In genomic region chr3:25960776-25961175, GRCh38 we compare ENCODE assay signal across 19 cellular contexts.
DNase-seq lines count a peak whose midpoint lies in the region; ATAC-seq and TF ChIP-seq lines count a peak whose summit lies in the region.
"Had no signal": no experiment of that assay in that cellular context is flagged by ENCODE, and none has a peak within 500 bp of the region (broad histone marks: within the 10 kb centered on the region; RNA-seq: fewer than 3 reads in every experiment).

No MANE protein-coding gene starts in this region.

- no peaks in the 10 kb centered on the region for H3K79me2 ChIP-seq in GM23338 (replicated peaks; ENCODE audit: insufficient read depth)

- H3K4ac ChIP-seq in neuronal stem cell (ENCODE audit: low read length): no peak overlapping the region

- H3K27me3 ChIP-seq in GM23338 (ENCODE audit: insufficient read depth) (no peaks in the 10 kb centered on the region), neuronal stem cell (ENCODE audit: control insufficient read depth in 3 of 3, insufficient read depth in 3 of 3, low read depth in 1 of 3, low read length in 3 of 3) (no peaks in the 10 kb centered on the region)

- no peaks in the 10 kb centered on the region for H4K20me1 ChIP-seq in GM23338 (replicated peaks; ENCODE audit: insufficient read depth)

- no peak overlapping the region for H3K4me3 ChIP-seq in GM23338
- H3K4me3 ChIP-seq in neuronal stem cell (ENCODE audit: low read length in 2 of 2): no peak overlapping the region
- H3K4me3 ChIP-seq: A549, GM23248 had no signal

- H2BK5ac ChIP-seq in neuronal stem cell (ENCODE audit: low read length): no peak overlapping the region

- no peak overlapping the region for H2AK5ac ChIP-seq in neuronal stem cell (ENCODE audit: low read depth, low read length)

- no peak overlapping the region for H3K23ac ChIP-seq in neuronal stem cell (ENCODE audit: low read depth, low read length, poor library complexity)

- H2AFZ ChIP-seq in GM23338: 0 out of 2 replicates have a peak overlapping the region, but pooled peaks have one; percentile 48
- no peak overlapping the region for H2AFZ ChIP-seq in neuronal stem cell (ENCODE audit: low read length)
- H2AFZ ChIP-seq: GM23248 had no signal

- no peaks in the 10 kb centered on the region for H3F3A ChIP-seq in GM23338 (replicated peaks; ENCODE audit: low read depth)

- no peak overlapping the region for H3K9ac ChIP-seq in neuronal stem cell (ENCODE audit: low read depth, low read length, poor library complexity)
- H3K9ac ChIP-seq: GM23248 had no signal

- no peak overlapping the region for H3K27ac ChIP-seq in GM23338 (ENCODE audit: low read depth)
- H3K27ac ChIP-seq in neuronal stem cell (replicated peaks; ENCODE audit: low read length): no peak overlapping the region
- H3K27ac ChIP-seq: A549, GM23248 had no signal

- H4K91ac ChIP-seq in neuronal stem cell (ENCODE audit: low read depth, low read length, poor library complexity): no peak overlapping the region

- H2BK15ac ChIP-seq in neuronal stem cell (ENCODE audit: low read length): no peak overlapping the region

- H3K36me3 Mint-ChIP-seq in GM23338 (ENCODE audit: low read depth): no peaks in the 10 kb centered on the region
- H3K36me3 Mint-ChIP-seq: CD4-positive, alpha-beta memory T cell had no signal

- no peaks in the 10 kb centered on the region for H3K9me3 ChIP-seq in neuronal stem cell (replicated peaks in 1 of 2; ENCODE audit: control insufficient read depth in 2 of 2, insufficient read depth in 1 of 2, low read depth in 1 of 2, low read length in 2 of 2)
- H3K9me3 ChIP-seq: A549 had no signal

- no peaks in the 10 kb centered on the region for H3K9me3 Mint-ChIP-seq in GM23338
- H3K9me3 Mint-ChIP-seq: CD4-positive, alpha-beta memory T cell; H9 had no signal

- no peak overlapping the region for H3K4me3 Mint-ChIP-seq in GM23338
- H3K4me3 Mint-ChIP-seq: CD4-positive, alpha-beta memory T cell; H9 had no signal

- no peak overlapping the region for H2BK120ac ChIP-seq in neuronal stem cell (ENCODE audit: low read depth, low read length)

- H3K4me1 ChIP-seq in GM23338 (ENCODE audit: insufficient read depth) (no peaks in the 10 kb centered on the region), neuronal stem cell (ENCODE audit: control insufficient read depth in 2 of 2, insufficient read depth in 1 of 2, low read depth in 1 of 2, low read length in 2 of 2) (peaks cover 0 to 3% of the 10 kb centered on the region in 2 donors)
- H3K4me1 ChIP-seq: A549 had no signal

- peak; percentile 55 for DNase-seq in Ammon's horn (ENCODE audit: low spot score)
- DNase-seq in GM23338 (ENCODE audit: low spot score): no peak
- peak; percentile 18 for DNase-seq in NCI-H69 (lab: John Stamatoyannopoulos, UW)
- no peak for DNase-seq in neuronal stem cell (ENCODE audit: low spot score)
- DNase-seq in activated CD4-positive, alpha-beta T cell treated with anti-CD3 and anti-CD28 coated beads for 1 hour: no peak
- DNase-seq in activated CD8-positive, alpha-beta memory T cell treated with anti-CD3 and anti-CD28 coated beads for 24 hours: no peak
- DNase-seq: 8988T; ACHN; AML-193; Calu3; CD4-positive, alpha-beta memory T cell; COR-L47; DMS53; DMS79 treated with DMSO at 0.1 percent for 48 hours; GM23248; H9 had no signal

- H3K9me2 ChIP-seq in GM23338 (ENCODE audit: insufficient read depth): no peaks in the 10 kb centered on the region

- H3K27me3 Mint-ChIP-seq in GM23338 (ENCODE audit: insufficient read depth, low read depth, poor library complexity): no peaks in the 10 kb centered on the region
- H3K27me3 Mint-ChIP-seq: CD4-positive, alpha-beta memory T cell had no signal

- peak overlapping the region; percentile 59 for H3K18ac ChIP-seq in neuronal stem cell (ENCODE audit: low read length)

- no peak overlapping the region for H3K14ac ChIP-seq in neuronal stem cell (ENCODE audit: low read length)

- no peaks in the 10 kb centered on the region for H3K79me1 ChIP-seq in neuronal stem cell (ENCODE audit: low read depth, low read length)

- no peaks in the 10 kb centered on the region for H3K36me3 ChIP-seq in GM23338 (ENCODE audit: insufficient read depth)
- H3K36me3 ChIP-seq in neuronal stem cell (replicated peaks in 1 of 2; ENCODE audit: control insufficient read depth in 2 of 2, insufficient read depth in 2 of 2, low read length in 2 of 2): no peaks in the 10 kb centered on the region

- no peak overlapping the region for H4K8ac ChIP-seq in neuronal stem cell (ENCODE audit: low read depth, low read length)

- no peak for TF ChIP-seq CTCF in GM23338 (conservative IDR thresholded peaks at IDR 0.05; ENCODE audit: low read depth in 2 of 2)

- WGBS in neuronal stem cell (ENCODE audit: extremely low coverage in 2 of 2, insufficient read length in 2 of 2, insufficient replicate concordance in 1 of 2), 2 donors: no CpG with 5 or more reads among the region's 1 CpG

- no peak for ATAC-seq in GM23338
- no peak for ATAC-seq in HG02885 (IDR thresholded peaks at IDR 0.05; ENCODE audit: poor library complexity, unreplicated experiment)
- ATAC-seq: A549, HCT116 had no signal

- no peaks in the 10 kb centered on the region for H3K4me1 Mint-ChIP-seq in GM23338
- H3K4me1 Mint-ChIP-seq: CD4-positive, alpha-beta memory T cell; H9 had no signal

- H3K4me2 ChIP-seq in GM23338: no peak overlapping the region
- H3K4me2 ChIP-seq in neuronal stem cell (ENCODE audit: insufficient read depth, low read length, poor library complexity, severe bottlenecking): no peak overlapping the region
- H3K4me2 ChIP-seq: A549 had no signal

- H3K27ac Mint-ChIP-seq in GM23338: no peak overlapping the region
- H3K27ac Mint-ChIP-seq: CD4-positive, alpha-beta memory T cell; H9 had no signal

- no peak overlapping the region for H2BK12ac ChIP-seq in neuronal stem cell (ENCODE audit: low read length)

TF ChIP-seq in GM23338, 12 proteins besides CTCF, POLR2A, EP300 and RAD21:
- TF ChIP-seq POLR2AphosphoS5 (IDR thresholded peaks at IDR 0.05; ENCODE audit: low read depth) (no peak), REST (IDR thresholded peaks at IDR 0.05; ENCODE audit: unreplicated experiment) (no peak), CREB1 (CRISPR knock-in tag; IDR thresholded peaks at IDR 0.05; ENCODE audit: low read depth) (no peak), STAT1 (IDR thresholded peaks at IDR 0.05; ENCODE audit: unreplicated experiment) (no peak)

Comparison
In these comparisons a context has a peak if more than half of its experiments do, and no peak if none do; other contexts are left out.
1. DNase-seq: peak in Ammon's horn (single experiment) and NCI-H69 (single experiment); none in GM23338 (single experiment), neuronal stem cell (single experiment), activated CD4-positive, alpha-beta T cell treated with anti-CD3 and anti-CD28 coated beads for 1 hour (single experiment) and activated CD8-positive, alpha-beta memory T cell treated with anti-CD3 and anti-CD28 coated beads for 24 hours (single experiment).